Comparison of ENCODE assay signal across 8 cellular contexts in genomic region chr3:51434746-51435323, GRCh38. TPM values are rescaled to one million over a fixed set of nuclear protein-coding genes. Genes with fewer than 3 reads are reported as not detected.
DNase-seq lines count a peak whose midpoint lies in the region; ATAC-seq and TF ChIP-seq lines count a peak whose summit lies in the region.

No MANE protein-coding gene starts in this region.

- no peak overlapping the region for H3K4me3 ChIP-seq in left lung

- peak overlapping the region; percentile 1 for H3K27ac Mint-ChIP-seq in central memory CD8-positive, alpha-beta T cell (ENCODE audit: low read depth)

- no peaks in the 10 kb centered on the region for H3K27me3 Mint-ChIP-seq in central memory CD8-positive, alpha-beta T cell

- intact Hi-C loops in left lung (cut with DNase I), result no loop called here

- peaks cover 0 to 75% of the 10 kb centered on the region in 2 donors for H3K36me3 ChIP-seq in left lung

- peak; percentile 76 for ATAC-seq in central memory CD8-positive, alpha-beta T cell (replicated peaks; ENCODE audit: extremely low read depth, poor library complexity, severe bottlenecking)
- peak; percentile 95 for ATAC-seq in left lung

- no peaks in the 10 kb centered on the region for H3K9me3 ChIP-seq in left lung

- no peaks in the 10 kb centered on the region for H3K4me1 ChIP-seq in left lung

- H3K4me3 Mint-ChIP-seq in central memory CD8-positive, alpha-beta T cell, result no peak overlapping the region

- H3K9me3 Mint-ChIP-seq in central memory CD8-positive, alpha-beta T cell, result no peaks in the 10 kb centered on the region

- H3K36me3 Mint-ChIP-seq in central memory CD8-positive, alpha-beta T cell (ENCODE audit: insufficient read depth), result peaks cover 30% of the 10 kb centered on the region

- peak; percentile 49 to 57 for TF ChIP-seq CTCF in left lung (IDR thresholded peaks at IDR 0.05)

- DNase-seq in NCI-H510A treated with DMSO at 0.1 percent for 48 hours (lab: John Stamatoyannopoulos, UW) (peak; percentile 25), NCI-H510A (lab: John Stamatoyannopoulos, UW) (no peak), Kasumi-1 (lab: John Stamatoyannopoulos, UW) (peak; percentile 71 to 83), SW480 (ENCODE audit: low spot score) (peak; percentile 55), left lung (no peak), DMS153 (lab: John Stamatoyannopoulos, UW) (no peak)
- DNase-seq in central memory CD8-positive, alpha-beta T cell (ENCODE audit: low spot score in 2 of 2), result peak; percentile 18 to 29
- peak; percentile 1 for DNase-seq in stimulated activated CD8-positive, alpha-beta memory T cell treated with anti-CD3 and anti-CD28 coated beads, Interleukin-4, amount 100 ng/mL, for 24 hours (ENCODE audit: low read depth)

- no peaks in the 10 kb centered on the region for H3K27me3 ChIP-seq in left lung

- peaks cover 7% of the 10 kb centered on the region for H3K4me1 Mint-ChIP-seq in central memory CD8-positive, alpha-beta T cell

- no peak overlapping the region for H3K27ac ChIP-seq in left lung

RNA-seq across cellular contexts. Expression of gene RBM15B, which starts 43.8 kb away (rescaled TPM):
- total RNA-seq in left lung, result 10 to 100 TPM; 25.2 to 26.9 TPM

RNA-seq across cellular contexts. Expression of gene MANF, which starts 49.7 kb away (rescaled TPM):
- total RNA-seq in left lung, result 100 to 1,000 TPM; 109 to 187 TPM

Comparison
In these comparisons a context has a peak if more than half of its experiments do, and no peak if none do; other contexts are left out.
1. DNase-seq: peak in NCI-H510A treated with DMSO at 0.1 percent for 48 hours (single experiment), Kasumi-1 (2 of 2), SW480 (single experiment), central memory CD8-positive, alpha-beta T cell (2 of 2) and stimulated activated CD8-positive, alpha-beta memory T cell treated with anti-CD3 and anti-CD28 coated beads, Interleukin-4, amount 100 ng/mL, for 24 hours (single experiment); none in NCI-H510A (single experiment), left lung (0 of 2) and DMS153 (single experiment).